ENCODE assay signal across 16 cellular contexts in the genomic region with DNA sequence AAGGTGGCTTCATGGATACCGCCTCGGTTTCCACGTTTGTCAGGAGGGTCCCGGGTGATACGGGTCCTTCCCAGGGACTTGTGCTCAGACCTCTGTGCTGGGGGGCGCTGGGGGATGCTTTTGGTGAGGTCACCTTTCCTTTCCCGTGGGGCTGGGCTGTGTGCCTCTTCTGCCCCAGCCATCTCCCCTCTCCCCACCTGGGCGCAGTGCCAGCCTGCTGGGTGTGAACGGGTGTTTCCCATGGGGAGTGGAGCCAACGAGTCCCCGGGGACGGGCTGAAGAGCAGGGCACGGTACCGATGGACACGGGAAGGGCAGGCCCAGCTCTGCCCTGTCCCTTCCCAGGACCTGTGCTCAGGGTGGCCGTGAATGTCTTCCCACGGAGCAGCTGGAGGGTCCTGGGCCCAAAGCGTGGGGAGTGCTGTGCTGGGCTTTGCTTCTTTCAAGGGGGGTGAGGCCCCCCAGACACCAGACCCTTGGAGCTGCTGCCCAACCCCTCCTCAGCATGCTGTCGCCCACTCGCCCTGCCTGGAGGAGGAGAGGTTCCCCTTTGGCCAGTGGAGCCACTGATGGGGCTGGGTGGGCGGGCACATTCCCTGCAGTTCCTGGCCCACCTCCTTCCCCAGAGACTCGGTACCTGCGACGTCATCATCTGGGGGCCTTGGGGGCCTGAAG. TPM values are rescaled to one million over a fixed set of nuclear protein-coding genes. Genes with fewer than 3 reads are reported as not detected.
"Had no signal": no experiment of that assay in that cellular context is flagged by ENCODE, and none has a peak within 500 bp of the region (broad histone marks: within the 10 kb centered on the region; RNA-seq: fewer than 3 reads in every experiment).

No MANE protein-coding gene starts in this region.

- H3K36me3 ChIP-seq: right lobe of liver had no signal

- H3K4me1 ChIP-seq: foreskin keratinocyte, right lobe of liver had no signal

- DNase-seq: activated CD4-positive, alpha-beta T cell treated with anti-CD3 and anti-CD28 coated beads, Interleukin-2, amount 10 ng/mL, durations not matched to agents 7 days and 5 days; activated CD4-positive, CD25-positive, alpha-beta regulatory T cell; activated CD8-positive, alpha-beta memory T cell treated with anti-CD3 and anti-CD28 coated beads, Interleukin-2, amount 50 U/mL, for 48 hours; activated gamma-delta T cell; activated T-cell treated with anti-CD3 and anti-CD28 coated beads, Interleukin-2, amount 50 U/mL, for 72 hours; effector memory CD4-positive, alpha-beta T cell; foreskin keratinocyte; head of caudate nucleus; stimulated activated CD4-positive, alpha-beta T cell treated with anti-CD3 and anti-CD28 coated beads, Interleukin-4, amount 100 ng/mL, for 4 hours; stimulated activated CD8-positive, alpha-beta memory T cell treated with anti-CD3 and anti-CD28 coated beads, Interleukin-4, amount 100 ng/mL, for 48 hours; stimulated activated naive CD4-positive, alpha-beta T cell treated with Interleukin-2 at 50 U/mL for 16 hours had no signal

- H3K27ac ChIP-seq: foreskin keratinocyte, right lobe of liver had no signal

- H3K27me3 ChIP-seq: foreskin keratinocyte, right lobe of liver had no signal

- ATAC-seq: activated T-cell treated with anti-CD3 and anti-CD28 coated beads, Interleukin-2, amount 50 U/mL, for 72 hours; foreskin keratinocyte; left lobe of liver; natural killer cell treated with Interleukin-12 subunit alpha and Interleukin-12 subunit beta and Interleukin-15 and Interleukin-18, amount 100 ng/mL, for 72 hours had no signal

- H3K4me3 ChIP-seq: right lobe of liver, smooth muscle cell had no signal

- H3K9me3 ChIP-seq: right lobe of liver had no signal

RNA-seq across cellular contexts. Expression of gene PTX4, which starts 19.9 kb away (rescaled TPM):
- total RNA-seq: activated CD4-positive, alpha-beta T cell treated with anti-CD3 and anti-CD28 coated beads, Interleukin-2, amount 10 ng/mL, durations not matched to agents 7 days and 5 days; activated naive CD4-positive, alpha-beta T cell treated with anti-CD3 and anti-CD28 coated beads, Interleukin-2, amount 50 U/mL, for 72 hours; activated T-cell treated with anti-CD3 and anti-CD28 coated beads, Interleukin-2, amount 50 U/mL, for 72 hours; foreskin keratinocyte; left lobe of liver; right lobe of liver; smooth muscle cell had no signal
- polyA plus RNA-seq: foreskin keratinocyte, smooth muscle cell had no signal
